9 cellular contexts compared by ENCODE assay signal in genomic region chr15:84878504-84878903, GRCh38. TPM values are rescaled to one million over a fixed set of nuclear protein-coding genes. Genes with fewer than 3 reads are reported as not detected.
DNase-seq lines count a peak whose midpoint lies in the region; ATAC-seq and TF ChIP-seq lines count a peak whose summit lies in the region.
"Had no signal": no experiment of that assay in that cellular context is flagged by ENCODE, and none has a peak within 500 bp of the region (broad histone marks: within the 10 kb centered on the region; RNA-seq: fewer than 3 reads in every experiment).

No MANE protein-coding gene starts in this region.

- no peaks in the 10 kb centered on the region for H3K36me3 Mint-ChIP-seq in natural killer cell
- H3K36me3 Mint-ChIP-seq in stimulated activated effector memory CD8-positive, alpha-beta T cell treated with anti-CD3 and anti-CD28 coated beads, Interleukin-12 subunit alpha, Interleukin-12 subunit beta, amount 100 ng/mL, for 72 hours = no peaks in the 10 kb centered on the region

- peaks cover 0 to 6% of the 10 kb centered on the region in 2 donors for H3K4me1 Mint-ChIP-seq in natural killer cell
- no peaks in the 10 kb centered on the region for H3K4me1 Mint-ChIP-seq in stimulated activated effector memory CD8-positive, alpha-beta T cell treated with anti-CD3 and anti-CD28 coated beads, Interleukin-12 subunit alpha, Interleukin-12 subunit beta, amount 100 ng/mL, for 72 hours

- TF ChIP-seq CTCF in natural killer cell (IDR thresholded peaks at IDR 0.05) = peak; percentile 29

- no peaks in the 10 kb centered on the region for H3K27me3 Mint-ChIP-seq in natural killer cell (ENCODE audit: low read depth in 2 of 2)

- DNase-seq in activated gamma-delta T cell treated with Interleukin-2 at 50 U/mL for 16 hours (peak; percentile 52), activated gamma-delta T cell (lab: John Stamatoyannopoulos, UW) (no peak), NCI-H748 treated with DMSO at 0.1 percent for 48 hours (lab: John Stamatoyannopoulos, UW) (peak; percentile 1), natural killer cell (peak; percentile 45)
- DNase-seq in activated CD8-positive, alpha-beta memory T cell treated with anti-CD3 and anti-CD28 coated beads for 48 hours (ENCODE audit: low read depth in 2 of 3, low spot score in 2 of 3) = peak in 2 of 3 experiments; percentile 13 to 45
- DNase-seq in stimulated activated effector memory CD8-positive, alpha-beta T cell treated with anti-CD3 and anti-CD28 coated beads, Interleukin-12 subunit alpha, Interleukin-12 subunit beta, amount 100 ng/mL, for 72 hours (ENCODE audit: low spot score in 2 of 2) = peak; percentile 36 to 79

- intact Hi-C loops in natural killer cell (cut with micrococcal nuclease) = loop anchor here (1.0 to 2.0 kb wide), 2 partner anchors 224 to 290 kb away; partner anchors contain the start of gene WDR73

- no peak overlapping the region for H3K4me3 Mint-ChIP-seq in natural killer cell
- no peak overlapping the region for H3K4me3 Mint-ChIP-seq in stimulated activated effector memory CD8-positive, alpha-beta T cell treated with anti-CD3 and anti-CD28 coated beads, Interleukin-12 subunit alpha, Interleukin-12 subunit beta, amount 100 ng/mL, for 72 hours

- ATAC-seq in esophagus mucosa = peak; percentile 78
- peak; percentile 64 to 77 (median 77) for ATAC-seq in natural killer cell
- ATAC-seq in stimulated activated effector memory CD8-positive, alpha-beta T cell treated with anti-CD3 and anti-CD28 coated beads, Interleukin-12 subunit alpha, Interleukin-12 subunit beta, amount 100 ng/mL, for 72 hours = peak; percentile 82
- no peak for ATAC-seq in GM19455 (IDR thresholded peaks at IDR 0.05; ENCODE audit: unreplicated experiment)

- no peaks in the 10 kb centered on the region for H3K9me3 Mint-ChIP-seq in natural killer cell
- H3K9me3 Mint-ChIP-seq in stimulated activated effector memory CD8-positive, alpha-beta T cell treated with anti-CD3 and anti-CD28 coated beads, Interleukin-12 subunit alpha, Interleukin-12 subunit beta, amount 100 ng/mL, for 72 hours = no peaks in the 10 kb centered on the region

- H3K27ac Mint-ChIP-seq in natural killer cell = no peak overlapping the region
- H3K27ac Mint-ChIP-seq in stimulated activated effector memory CD8-positive, alpha-beta T cell treated with anti-CD3 and anti-CD28 coated beads, Interleukin-12 subunit alpha, Interleukin-12 subunit beta, amount 100 ng/mL, for 72 hours = no peak overlapping the region

RNA-seq across cellular contexts. Expression of gene SLC28A1, which starts 6.0 kb away (rescaled TPM):
- total RNA-seq in esophagus mucosa = not detected
- not detected for total RNA-seq in natural killer cell
- total RNA-seq: temporal lobe had no signal
